In genomic region chr14:56274556-56274955, GRCh38 we compare ENCODE assay signal across 24 cellular contexts.
"Had no signal": no experiment of that assay in that cellular context is flagged by ENCODE, and none has a peak within 500 bp of the region (broad histone marks: within the 10 kb centered on the region; RNA-seq: fewer than 3 reads in every experiment).

No MANE protein-coding gene starts in this region.

- H3K36me3 Mint-ChIP-seq: activated naive CD4-positive, alpha-beta T cell treated with anti-CD3 and anti-CD28 coated beads, Interleukin-2, amount 10 ng/mL, durations not matched to agents 7 days and 5 days; immature natural killer cell; memory B cell; naive B cell had no signal

- H3K27ac ChIP-seq: breast epithelium, esophagus squamous epithelium, prostate gland had no signal

- DNase-seq: activated CD4-positive, alpha-beta T cell treated with anti-CD3 and anti-CD28 coated beads, Interleukin-2, amount 10 ng/mL, durations not matched to agents 24 days and 14 days; activated CD8-positive, alpha-beta memory T cell treated with anti-CD3 and anti-CD28 coated beads, Interleukin-2, amount 50 U/mL, for 4 hours; activated CD8-positive, alpha-beta T cell treated with anti-CD3 and anti-CD28 coated beads, Interleukin-2, amount 10 ng/mL, durations not matched to agents 7 days and 5 days; activated effector memory CD4-positive, alpha-beta T cell treated with Interleukin-2 at 50 U/mL for 16 hours; activated naive CD4-positive, alpha-beta T cell treated with anti-CD3 and anti-CD28 coated beads, Interleukin-2, amount 10 ng/mL, durations not matched to agents 7 days and 5 days; activated naive CD8-positive, alpha-beta T cell treated with anti-CD3 and anti-CD28 coated beads, Interleukin-2, amount 50 U/mL, for 24 hours; activated T-cell treated with anti-CD3 and anti-CD28 coated beads, Interleukin-2, amount 50 U/mL, for 48 hours; aorta; cerebellar nuclear complex; effector CD8-positive, alpha-beta T cell; esophagus squamous epithelium; immature natural killer cell; kidney glomerular epithelial cell; naive B cell; right cardiac atrium; T-helper 1 cell; T-helper 9 cell; trophoblast cell had no signal

- H3K4me3 Mint-ChIP-seq: activated CD4-positive, alpha-beta T cell treated with anti-CD3 and anti-CD28 coated beads, Interleukin-2, amount 10 ng/mL, durations not matched to agents 24 days and 14 days; activated CD8-positive, alpha-beta T cell treated with anti-CD3 and anti-CD28 coated beads, Interleukin-2, amount 10 ng/mL, durations not matched to agents 7 days and 5 days; activated naive CD4-positive, alpha-beta T cell treated with anti-CD3 and anti-CD28 coated beads, Interleukin-2, amount 10 ng/mL, durations not matched to agents 7 days and 5 days; activated naive CD8-positive, alpha-beta T cell treated with anti-CD3 and anti-CD28 coated beads, Interleukin-2, amount 50 U/mL, for 24 hours; immature natural killer cell; memory B cell; naive B cell; neural crest cell; stimulated activated naive CD8-positive, alpha-beta T cell treated with anti-CD3 and anti-CD28 coated beads, Interleukin-15, Interleukin-2, amounts not matched to agents 100 ng/mL and 50 ng/mL, for 24 hours had no signal

- H3K9me3 ChIP-seq: breast epithelium, esophagus squamous epithelium, prostate gland had no signal

- H3K27me3 Mint-ChIP-seq: activated CD4-positive, alpha-beta T cell treated with anti-CD3 and anti-CD28 coated beads, Interleukin-2, amount 10 ng/mL, durations not matched to agents 24 days and 14 days; activated naive CD4-positive, alpha-beta T cell treated with anti-CD3 and anti-CD28 coated beads, Interleukin-2, amount 10 ng/mL, durations not matched to agents 7 days and 5 days; activated naive CD8-positive, alpha-beta T cell treated with anti-CD3 and anti-CD28 coated beads, Interleukin-2, amount 50 U/mL, for 24 hours; memory B cell; naive B cell; stimulated activated naive CD8-positive, alpha-beta T cell treated with anti-CD3 and anti-CD28 coated beads, Interleukin-15, Interleukin-2, amounts not matched to agents 100 ng/mL and 50 ng/mL, for 24 hours had no signal

- H3K4me1 Mint-ChIP-seq: activated CD4-positive, alpha-beta T cell treated with anti-CD3 and anti-CD28 coated beads, Interleukin-2, amount 10 ng/mL, durations not matched to agents 24 days and 14 days; activated naive CD4-positive, alpha-beta T cell treated with anti-CD3 and anti-CD28 coated beads, Interleukin-2, amount 10 ng/mL, durations not matched to agents 7 days and 5 days; activated naive CD8-positive, alpha-beta T cell treated with anti-CD3 and anti-CD28 coated beads, Interleukin-2, amount 50 U/mL, for 24 hours; immature natural killer cell; memory B cell had no signal

- H3K4me3 ChIP-seq: breast epithelium, esophagus squamous epithelium, prostate gland, skin epidermis had no signal

- H3K36me3 ChIP-seq: breast epithelium, esophagus squamous epithelium, prostate gland had no signal

- H3K4me1 ChIP-seq: breast epithelium, esophagus squamous epithelium, prostate gland had no signal

- ATAC-seq: activated CD8-positive, alpha-beta T cell treated with anti-CD3 and anti-CD28 coated beads, Interleukin-2, amount 10 ng/mL, durations not matched to agents 7 days and 5 days; activated naive CD8-positive, alpha-beta T cell treated with anti-CD3 and anti-CD28 coated beads, Interleukin-2, amount 50 U/mL, for 24 hours had no signal

- H3K9me3 Mint-ChIP-seq: activated CD4-positive, alpha-beta T cell treated with anti-CD3 and anti-CD28 coated beads, Interleukin-2, amount 10 ng/mL, durations not matched to agents 24 days and 14 days; activated naive CD4-positive, alpha-beta T cell treated with anti-CD3 and anti-CD28 coated beads, Interleukin-2, amount 10 ng/mL, durations not matched to agents 7 days and 5 days; activated naive CD8-positive, alpha-beta T cell treated with anti-CD3 and anti-CD28 coated beads, Interleukin-2, amount 50 U/mL, for 24 hours; immature natural killer cell; memory B cell; naive B cell; stimulated activated naive CD8-positive, alpha-beta T cell treated with anti-CD3 and anti-CD28 coated beads, Interleukin-15, Interleukin-2, amounts not matched to agents 100 ng/mL and 50 ng/mL, for 24 hours had no signal

- H3K27me3 ChIP-seq: breast epithelium, esophagus squamous epithelium had no signal

- H3K27ac Mint-ChIP-seq: activated CD4-positive, alpha-beta T cell treated with anti-CD3 and anti-CD28 coated beads, Interleukin-2, amount 10 ng/mL, durations not matched to agents 24 days and 14 days; activated CD8-positive, alpha-beta T cell treated with anti-CD3 and anti-CD28 coated beads, Interleukin-2, amount 10 ng/mL, durations not matched to agents 7 days and 5 days; activated naive CD4-positive, alpha-beta T cell treated with anti-CD3 and anti-CD28 coated beads, Interleukin-2, amount 10 ng/mL, durations not matched to agents 7 days and 5 days; activated naive CD8-positive, alpha-beta T cell treated with anti-CD3 and anti-CD28 coated beads, Interleukin-2, amount 50 U/mL, for 24 hours; immature natural killer cell; memory B cell; stimulated activated naive CD8-positive, alpha-beta T cell treated with anti-CD3 and anti-CD28 coated beads, Interleukin-15, Interleukin-2, amounts not matched to agents 100 ng/mL and 50 ng/mL, for 24 hours had no signal
